ENCODE assay signal across 15 cellular contexts in genomic region chr3:10187295-10187876, GRCh38. TPM values are rescaled to one million over a fixed set of nuclear protein-coding genes. Genes with fewer than 3 reads are reported as not detected.
DNase-seq lines count a peak whose midpoint lies in the region; ATAC-seq, FAIRE-seq and TF ChIP-seq lines count a peak whose summit lies in the region.
"Had no signal": no experiment of that assay in that cellular context is flagged by ENCODE, and none has a peak within 500 bp of the region (broad histone marks: within the 10 kb centered on the region; RNA-seq: fewer than 3 reads in every experiment).

No MANE protein-coding gene starts in this region.

- no peak overlapping the region for H3K4me3 Mint-ChIP-seq in T-cell
- H3K4me3 Mint-ChIP-seq: activated CD4-positive, alpha-beta T cell treated with anti-CD3 and anti-CD28 coated beads for 36 hours; nephron had no signal

- POLR2A ChIA-PET in T-cell (lab: Charles Lee) (interaction anchor here in 1 of 2 donors (0.6 to 0.7 kb wide), 2 partner anchors 12 to 13 kb away, joined by 4 to 9 read pairs; no protein-coding TSS in a partner anchor), H1 (lab: Charles Lee; ENCODE audit: partially characterized antibody) (interaction anchor here (1.4 kb wide), 1 partner anchor 25 kb away, joined by 5 read pairs; no protein-coding TSS in a partner anchor)

- H4K8ac ChIP-seq in H1 (ENCODE audit: extremely low read depth, insufficient read depth, low read length), result no peak overlapping the region

- intact Hi-C loops in left colon (cut with DNase I, micrococcal nuclease), result no loop called here

- H3K36me3 Mint-ChIP-seq in T-cell, result no peaks in the 10 kb centered on the region

- H3K4me1 Mint-ChIP-seq in T-cell, result peaks cover 60 to 68% (median 63%) of the 10 kb centered on the region in 3 donors

- H3K4ac ChIP-seq in H1 (replicated peaks; ENCODE audit: insufficient read length, low read depth, low read length), result no peak overlapping the region

- WGBS in H1 (ENCODE audit: extremely low coverage in 1 of 2, insufficient coverage in 1 of 2, insufficient read length in 1 of 2, insufficient replicate concordance in 2 of 2, low coverage in 1 of 2, low lambda C conversion rate in 2 of 2, missing lambda C conversion rate in 1 of 2), 2 experiments, result 79% methylated on average over 4 of the region's 4 CpGs; no CpG with 5 or more reads in 1 of the 2 experiments
- 98% methylated on average over 4 of the region's 4 CpGs for WGBS in GM23248 (ENCODE audit: low coverage in 1 of 2, low lambda C conversion rate in 2 of 2, missing lambda C conversion rate in 2 of 2), 2 experiments

- H3K14ac ChIP-seq in H1 (ENCODE audit: insufficient read length), result no peak overlapping the region

- no peak for FAIRE-seq in H1 (lab: Jason Lieb, UNC)

- H2BK5ac ChIP-seq in H1 (ENCODE audit: low read depth, low read length), result no peak overlapping the region

- H2AFZ ChIP-seq in H1 (ENCODE audit: low read length) (peak overlapping the region; percentile 71; the same call in 1 of the 2 replicates), GM23248 (no peak overlapping the region)

- no peak overlapping the region for H3K23ac ChIP-seq in H1 (ENCODE audit: insufficient read length)

- TF ChIP-seq POLR2A in H1 (IDR thresholded peaks at IDR 0.05; ENCODE audit: control extremely low read depth in 1 of 2, low read depth in 2 of 2, low read length in 2 of 2), result no peak

- TF ChIP-seq RAD21 in H1 (IDR thresholded peaks at IDR 0.05 in 1 of 2, conservative IDR thresholded peaks at IDR 0.05 in 1 of 2; ENCODE audit: low read depth in 2 of 2, low read length in 2 of 2), result no peak

- no peak overlapping the region for H2AK5ac ChIP-seq in H1 (ENCODE audit: low read depth, low read length)

- H3K79me2 ChIP-seq in DOHH2 (ENCODE audit: control insufficient read depth, low read length) (peaks cover 32% of the 10 kb centered on the region), H1 (ENCODE audit: control insufficient read depth in 1 of 2, insufficient read depth in 2 of 2, low read length in 2 of 2) (no peaks in the 10 kb centered on the region), GM23248 (ENCODE audit: insufficient read depth) (no peaks in the 10 kb centered on the region)

- no peak overlapping the region for H3K18ac ChIP-seq in H1 (ENCODE audit: extremely low read depth, low read length)

- peaks cover 13% of the 10 kb centered on the region for H3F3A ChIP-seq in DOHH2 (ENCODE audit: control insufficient read depth, insufficient read depth)
- H3F3A ChIP-seq in GM23248 (ENCODE audit: insufficient read depth), result peaks cover 19% of the 10 kb centered on the region

- H3K4me3 ChIP-seq in DOHH2 (ENCODE audit: low read length), result no peak overlapping the region
- no peak overlapping the region for H3K4me3 ChIP-seq in H1 (ENCODE audit: extremely low read depth in 1 of 4, insufficient read depth in 2 of 4, low read depth in 3 of 4, low read length in 4 of 4)
- no peak overlapping the region for H3K4me3 ChIP-seq in GM23248
- H3K4me3 ChIP-seq: MG63 had no signal

- no peaks in the 10 kb centered on the region for H3K9me3 ChIP-seq in DOHH2 (ENCODE audit: control insufficient read depth, insufficient read depth, low read length)
- H3K9me3 ChIP-seq in H1 (ENCODE audit: insufficient read depth in 2 of 2, low read depth in 1 of 2, low read length in 1 of 2), result no peaks in the 10 kb centered on the region
- no peaks in the 10 kb centered on the region for H3K9me3 ChIP-seq in GM23248 (ENCODE audit: low read depth)
- H3K9me3 ChIP-seq: MG63 had no signal

- H3K56ac ChIP-seq in H1 (replicated peaks; ENCODE audit: insufficient read length, low read depth, low read length), result no peak overlapping the region

- CTCF ChIA-PET in T-cell (lab: Charles Lee) (interaction anchor here in 1 of 2 donors (0.6 kb wide), 1 partner anchor 36 kb away, joined by 3 read pairs; no protein-coding TSS in a partner anchor), H1 (lab: Charles Lee; ENCODE audit: partially characterized antibody) (interaction anchor here (0.5 to 2.1 kb wide), 4 partner anchors 10 to 100 kb away, joined by 3 to 6 read pairs (median 6); no protein-coding TSS in a partner anchor)

- H3K27ac ChIP-seq in DOHH2 (ENCODE audit: low read depth, low read length) (no peak overlapping the region), H1 (ENCODE audit: low read depth, low read length) (no peak overlapping the region), GM23248 (no peak overlapping the region)

- H3K4me1 ChIP-seq in DOHH2 (ENCODE audit: control insufficient read depth, low read length) (peaks cover 81% of the 10 kb centered on the region), H1 (replicated peaks in 1 of 4; ENCODE audit: control insufficient read depth in 3 of 4, insufficient read depth in 4 of 4, low read length in 3 of 4) (peaks cover 0 to 10% (median 8%) of the 10 kb centered on the region in 4 experiments; a peak in 5 of 7 replicates), GM23248 (ENCODE audit: insufficient read depth) (peaks cover 21% of the 10 kb centered on the region)

- H2BK120ac ChIP-seq in H1 (replicated peaks; ENCODE audit: low read depth, low read length), result no peak overlapping the region

- peak overlapping the region; percentile 96 to 97 for H3K27ac Mint-ChIP-seq in T-cell
- H3K27ac Mint-ChIP-seq: nephron had no signal

- no peak overlapping the region for H2BK15ac ChIP-seq in H1 (ENCODE audit: low read length)

- no peaks in the 10 kb centered on the region for H4K20me1 ChIP-seq in DOHH2 (ENCODE audit: control insufficient read depth, insufficient read depth, low read depth, low read length)
- H4K20me1 ChIP-seq in H1 (replicated peaks in 1 of 2; ENCODE audit: control insufficient read depth in 1 of 2, insufficient read depth in 2 of 2, low read length in 2 of 2), result no peaks in the 10 kb centered on the region
- no peaks in the 10 kb centered on the region for H4K20me1 ChIP-seq in GM23248 (ENCODE audit: insufficient read depth)

- no peak overlapping the region for H3K9ac ChIP-seq in H1 (replicated peaks in 1 of 4; ENCODE audit: extremely low read depth in 1 of 4, low read depth in 3 of 4, low read length in 3 of 4)
- H3K9ac ChIP-seq in GM23248, result no peak overlapping the region

- peaks cover 2% of the 10 kb centered on the region; the same call in 1 of the 2 replicates for H3K23me2 ChIP-seq in H1 (ENCODE audit: low read depth, low read length)

- TF ChIP-seq CTCF in DOHH2 (IDR thresholded peaks at IDR 0.05; ENCODE audit: low read depth, low read length, poor library complexity, severe bottlenecking) (no peak), H1 (IDR thresholded peaks at IDR 0.05; ENCODE audit: control extremely low read depth in 1 of 3, insufficient read depth in 1 of 3, low read depth in 1 of 3, low read length in 3 of 3) (no peak)

- H4K91ac ChIP-seq in H1 (replicated peaks; ENCODE audit: insufficient read length, low read length), result no peak overlapping the region

- H3K27me3 ChIP-seq in DOHH2 (ENCODE audit: control insufficient read depth, low read length) (no peaks in the 10 kb centered on the region), H1 (replicated peaks in 1 of 4; ENCODE audit: control insufficient read depth in 3 of 4, extremely low read depth in 1 of 4, insufficient read depth in 3 of 4, low read length in 3 of 4) (no peaks in the 10 kb centered on the region), GM23248 (replicated peaks; ENCODE audit: insufficient read depth) (no peaks in the 10 kb centered on the region)
- H3K27me3 ChIP-seq: MG63 had no signal

- peaks cover 49% of the 10 kb centered on the region for H3K36me3 ChIP-seq in DOHH2 (ENCODE audit: control insufficient read depth, low read length)
- no peaks in the 10 kb centered on the region for H3K36me3 ChIP-seq in H1 (ENCODE audit: control insufficient read depth in 2 of 4, insufficient read depth in 4 of 4, low read length in 3 of 4)
- H3K36me3 ChIP-seq in GM23248 (ENCODE audit: low read depth), result no peaks in the 10 kb centered on the region
- H3K36me3 ChIP-seq: MG63 had no signal

- DNase-seq in T-cell (no peak), H1 (ENCODE audit: low read depth in 1 of 2, low spot score in 2 of 2) (no peak), putamen (ENCODE audit: low spot score) (peak; percentile 57), left colon (no peak), GM23248 (no peak), NCI-H1436 treated with DMSO at 0.1 percent for 48 hours (lab: John Stamatoyannopoulos, UW) (no peak)
- DNase-seq: activated CD4-positive, alpha-beta T cell treated with anti-CD3 and anti-CD28 coated beads for 36 hours; COR-L47; islet precursor cell; MG63; stimulated activated CD4-positive, alpha-beta T cell treated with anti-CD3 and anti-CD28 coated beads, Interleukin-4, amount 100 ng/mL, for 4 hours; stimulated activated naive CD4-positive, alpha-beta T cell had no signal

- H3K9me2 ChIP-seq in DOHH2 (replicated peaks; ENCODE audit: control insufficient read depth, low read length) (no peaks in the 10 kb centered on the region), GM23248 (ENCODE audit: insufficient read depth) (no peaks in the 10 kb centered on the region)

- no peaks in the 10 kb centered on the region for H3K9me3 Mint-ChIP-seq in T-cell
- H3K9me3 Mint-ChIP-seq: nephron had no signal

- peak overlapping the region; percentile 51; the same call in 1 of the 2 replicates for H2BK12ac ChIP-seq in H1 (ENCODE audit: low read depth, low read length)

- ATAC-seq in T-cell (replicated peaks in 1 of 4), result no peak
- no peak for ATAC-seq in left colon
- ATAC-seq: activated CD4-positive, alpha-beta T cell treated with anti-CD3 and anti-CD28 coated beads for 36 hours; right cardiac atrium had no signal

- H3K79me1 ChIP-seq in H1 (ENCODE audit: low read depth, low read length), result no peaks in the 10 kb centered on the region

- no peak overlapping the region for H4K5ac ChIP-seq in H1 (ENCODE audit: insufficient read length, low read depth, low read length)

- peak overlapping the region; percentile 28 for H3K4me2 ChIP-seq in DOHH2 (ENCODE audit: low read length)
- peak overlapping the region in 1 of 2 experiments; percentile 11; a peak in 1 of 4 replicates for H3K4me2 ChIP-seq in H1 (ENCODE audit: insufficient read depth in 1 of 2, low read depth in 2 of 2, low read length in 2 of 2)
- H3K4me2 ChIP-seq in GM23248 (ENCODE audit: unreplicated experiment), result no peak overlapping the region

- H3K27me3 Mint-ChIP-seq in T-cell, result no peaks in the 10 kb centered on the region
- H3K27me3 Mint-ChIP-seq: activated CD4-positive, alpha-beta T cell treated with anti-CD3 and anti-CD28 coated beads for 36 hours had no signal

- no peak overlapping the region for H2BK20ac ChIP-seq in H1 (ENCODE audit: low read length)

- in situ Hi-C loops in GM23248 (cut with MboI), result no loop called here

- TF ChIP-seq EP300 in H1 (IDR thresholded peaks at IDR 0.05; ENCODE audit: borderline replicate concordance in 1 of 2, low read depth in 2 of 2, low read length in 2 of 2), result no peak

RNA-seq across cellular contexts. Expression of gene IRAK2, which starts 22.7 kb away (rescaled TPM):
- total RNA-seq in T-cell (1 to 10 TPM; 2.9 to 5.0 (median 3.7) TPM), left colon (1 to 10 TPM; 1.7 to 3.4 TPM)
- total RNA-seq in H1 (2021; fragmentation: NEBNext Ultra II Directional; extraction: Animal tissue kit (Norgen Biotek cat#: 25700)), result 1.3 and 1.5 TPM in 2 replicates
- polyA plus RNA-seq in H1 (2011; rRNA removed) (1.5 TPM in 2 replicates), GM23248 (2016; fragmentation: Nextera tagmentation; extraction: Ambion mirVana) (1.1 TPM in 2 replicates)
- 1.4 TPM for polyA plus RNA-seq in H1 (2011; cell fraction: cytosol; rRNA removed)
- 1.4 TPM for polyA plus RNA-seq in H1 (2011; cell fraction: nucleus; rRNA removed)
- 0.84 to 1.4 TPM (median 0.98 TPM) in 4 replicates for polyA plus RNA-seq in H1 (2012, experiment 1 of 2)
- 0.89 TPM for polyA plus RNA-seq in H1 (2012, experiment 2 of 2)
- 0.61 TPM for polyA plus RNA-seq in H1 (2013, experiment 1 of 2)
- polyA plus RNA-seq in H1 (2013, experiment 2 of 2), result 0.53 TPM
- polyA minus RNA-seq in H1 (2011; rRNA and poly(A)+ RNA removed), result 1.2 and 1.5 TPM in 2 replicates
- 1.1 TPM for polyA minus RNA-seq in H1 (2011; cell fraction: cytosol; rRNA and poly(A)+ RNA removed)
- polyA minus RNA-seq in H1 (2011; cell fraction: nucleus; rRNA and poly(A)+ RNA removed), result 1.3 TPM
- 0.89 and 2.1 TPM in 2 replicates for total RNA-seq in GM23248 (2014; rRNA removed; shearing (Covaris generic))

RNA-seq across cellular contexts. Expression of gene VHL, which starts 45.8 kb away (rescaled TPM):
- 10 to 100 TPM; 57.2 to 75.0 (median 59.8) TPM for total RNA-seq in T-cell
- 51.5 and 53.7 TPM in 2 replicates for total RNA-seq in H1 (2021; fragmentation: NEBNext Ultra II Directional; extraction: Animal tissue kit (Norgen Biotek cat#: 25700))
- polyA plus RNA-seq in H1 (2011; rRNA removed), result 14.0 and 14.5 TPM in 2 replicates
- 25.2 TPM for polyA plus RNA-seq in H1 (2011; cell fraction: cytosol; rRNA removed)
- 16.0 TPM for polyA plus RNA-seq in H1 (2011; cell fraction: nucleus; rRNA removed)
- polyA plus RNA-seq in H1 (2012, experiment 1 of 2), result 38.1 to 42.1 TPM (median 41.5 TPM) in 4 replicates
- 20.8 TPM for polyA plus RNA-seq in H1 (2012, experiment 2 of 2)
- 34.7 TPM for polyA plus RNA-seq in H1 (2013, experiment 1 of 2)
- 30.5 TPM for polyA plus RNA-seq in H1 (2013, experiment 2 of 2)
- polyA minus RNA-seq in H1 (2011; rRNA and poly(A)+ RNA removed), result 21.4 and 21.5 TPM in 2 replicates
- 15.8 TPM for polyA minus RNA-seq in H1 (2011; cell fraction: cytosol; rRNA and poly(A)+ RNA removed)
- 11.5 TPM for polyA minus RNA-seq in H1 (2011; cell fraction: nucleus; rRNA and poly(A)+ RNA removed)
- 10 to 100 TPM; 36.4 to 37.6 TPM for total RNA-seq in left colon
- 35.2 and 42.7 TPM in 2 replicates for total RNA-seq in GM23248 (2014; rRNA removed; shearing (Covaris generic))
- polyA plus RNA-seq in GM23248 (2016; fragmentation: Nextera tagmentation; extraction: Ambion mirVana), result 16.2 and 17.7 TPM in 2 replicates
